In genomic region chr14:51610766-51611165, GRCh38 we compare ENCODE assay signal across 22 cellular contexts. TPM values are rescaled to one million over a fixed set of nuclear protein-coding genes. Genes with fewer than 3 reads are reported as not detected.
DNase-seq lines count a peak whose midpoint lies in the region; ATAC-seq and TF ChIP-seq lines count a peak whose summit lies in the region.
"Had no signal": no experiment of that assay in that cellular context is flagged by ENCODE, and none has a peak within 500 bp of the region (broad histone marks: within the 10 kb centered on the region; RNA-seq: fewer than 3 reads in every experiment).

No MANE protein-coding gene starts in this region.

- TF ChIP-seq CTCF in astrocyte of the cerebellum (IDR thresholded peaks at IDR 0.05; ENCODE audit: low read depth, low read length, missing control alignments) = no peak
- no peak for TF ChIP-seq CTCF in ovary (IDR thresholded peaks at IDR 0.05)

- H3K79me1 ChIP-seq in mesendoderm (ENCODE audit: low read length) = no peaks in the 10 kb centered on the region

- H3K4ac ChIP-seq in mesendoderm (ENCODE audit: low read depth, low read length) = no peak overlapping the region

- WGBS in ovary, 3 donors = 48 to 49% (median 49%) methylated on average over 1 of the region's 1 CpG
- no CpG with 5 or more reads among the region's 1 CpG for WGBS in mesendoderm (ENCODE audit: extremely low coverage, insufficient coverage, low lambda C conversion rate)

- intact Hi-C loops in ovary (cut with DNase I) = no loop called here

- no peak overlapping the region for H3K56ac ChIP-seq in mesendoderm (ENCODE audit: low read length)

- H4K8ac ChIP-seq in mesendoderm (ENCODE audit: low read depth, low read length) = no peak overlapping the region

- H3K9me3 ChIP-seq in ovary = no peaks in the 10 kb centered on the region
- H3K9me3 ChIP-seq: HAP-1, SJCRH30 had no signal

- no peak for TF ChIP-seq EP300 in ovary (IDR thresholded peaks at IDR 0.05)

- no peak overlapping the region for H2BK120ac ChIP-seq in mesendoderm (ENCODE audit: low read depth, low read length)

- H3K27me3 ChIP-seq in ovary (no peaks in the 10 kb centered on the region), mesendoderm (ENCODE audit: insufficient read depth, low read length, poor library complexity) (no peaks in the 10 kb centered on the region)
- H3K27me3 ChIP-seq: SJCRH30 had no signal

- no peak overlapping the region for H3K4me2 ChIP-seq in mesendoderm (ENCODE audit: low read length)
- H3K4me2 ChIP-seq: GM23338, PC-9 had no signal

- H3K27ac ChIP-seq in ovary (no peak overlapping the region), mesendoderm (ENCODE audit: low read depth, low read length) (no peak overlapping the region)
- H3K27ac ChIP-seq: HL-60, PC-9 had no signal

- TF ChIP-seq POLR2A in ovary (IDR thresholded peaks at IDR 0.05) = no peak

- H3K4me3 ChIP-seq in astrocyte of the cerebellum (ENCODE audit: low read depth, low read length) (no peak overlapping the region), ovary (no peak overlapping the region), mesendoderm (ENCODE audit: low read length) (no peak overlapping the region)
- H3K4me3 ChIP-seq: GM23338, HAP-1, PC-9, SJCRH30 had no signal

- no peak overlapping the region for H2AK5ac ChIP-seq in mesendoderm (ENCODE audit: low read length)

- no peaks in the 10 kb centered on the region for H3K79me2 ChIP-seq in mesendoderm (ENCODE audit: control insufficient read depth, insufficient read depth, low read length)

- H4K5ac ChIP-seq in mesendoderm (ENCODE audit: low read length) = no peak overlapping the region

- DNase-seq in M059J (ENCODE audit: low read depth) (peak; percentile 47), astrocyte of the cerebellum (ENCODE audit: low read depth) (peak; percentile 70), iris pigment epithelial cell (ENCODE audit: low read depth) (peak; percentile 27), ovary (no peak), mesendoderm (no peak)
- DNase-seq: HFFc6, MV-4-11, NCI-H1105 treated with DMSO at 0.1 percent for 48 hours, NCI-H146, NCI-H1930, NCI-H2107, NCI-H524, NCI-H82, PC-9, SJCRH30 had no signal

- H3K9ac ChIP-seq in mesendoderm (ENCODE audit: low read length) = no peak overlapping the region

- no peak overlapping the region for H2BK15ac ChIP-seq in mesendoderm (replicated peaks; ENCODE audit: low read depth)

- no peaks in the 10 kb centered on the region for H3K36me3 ChIP-seq in ovary
- no peaks in the 10 kb centered on the region for H3K36me3 ChIP-seq in mesendoderm (ENCODE audit: control insufficient read depth, insufficient read depth, low read length)
- H3K36me3 ChIP-seq: HAP-1, SJCRH30 had no signal

- ATAC-seq in GM19463 (IDR thresholded peaks at IDR 0.05; ENCODE audit: unreplicated experiment) = no peak
- ATAC-seq in HG03565 (IDR thresholded peaks at IDR 0.05; ENCODE audit: unreplicated experiment) = no peak
- ATAC-seq: GM23338, Right ventricle myocardium inferior had no signal

- H3K18ac ChIP-seq in mesendoderm (ENCODE audit: low read length) = no peak overlapping the region

- H3K23ac ChIP-seq in mesendoderm (ENCODE audit: low read length) = no peak overlapping the region

- no peak overlapping the region for H2BK5ac ChIP-seq in mesendoderm (ENCODE audit: low read length)

- in situ Hi-C loops in astrocyte of the cerebellum (cut with HindIII; ENCODE audit: low sequenced_read_pairs) = no loop called here

- H3K4me1 ChIP-seq in ovary (ENCODE audit: insufficient read depth) (no peaks in the 10 kb centered on the region), mesendoderm (ENCODE audit: control insufficient read depth, low read depth, low read length) (peaks cover 2% of the 10 kb centered on the region)
- H3K4me1 ChIP-seq: HAP-1 had no signal

RNA-seq across cellular contexts. Expression of gene FRMD6, which starts 40.9 kb away (rescaled TPM):
- 131 and 132 TPM in 2 replicates for total RNA-seq in M059J (2014; rRNA removed; shearing (Covaris generic))
- total RNA-seq in ovary = 10 to 100 TPM; 29.5 to 55.4 (median 33.3) TPM
- 10 to 100 TPM; 15.3 to 79.2 TPM for polyA plus RNA-seq in ovary
- 19.1 TPM for polyA plus RNA-seq in mesendoderm (2013, experiment 1 of 2)
- polyA plus RNA-seq in mesendoderm (2013, experiment 2 of 2) = 18.6 TPM
- polyA plus RNA-seq: IgD-negative memory B cell had no signal

Comparison
In these comparisons a context has a peak if more than half of its experiments do, and no peak if none do; other contexts are left out.
1. DNase-seq: peak in M059J (single experiment), astrocyte of the cerebellum (single experiment) and iris pigment epithelial cell (single experiment); none in ovary (0 of 5) and mesendoderm (single experiment).